Comparison of ENCODE assay signal across 13 cellular contexts in the genomic region with DNA sequence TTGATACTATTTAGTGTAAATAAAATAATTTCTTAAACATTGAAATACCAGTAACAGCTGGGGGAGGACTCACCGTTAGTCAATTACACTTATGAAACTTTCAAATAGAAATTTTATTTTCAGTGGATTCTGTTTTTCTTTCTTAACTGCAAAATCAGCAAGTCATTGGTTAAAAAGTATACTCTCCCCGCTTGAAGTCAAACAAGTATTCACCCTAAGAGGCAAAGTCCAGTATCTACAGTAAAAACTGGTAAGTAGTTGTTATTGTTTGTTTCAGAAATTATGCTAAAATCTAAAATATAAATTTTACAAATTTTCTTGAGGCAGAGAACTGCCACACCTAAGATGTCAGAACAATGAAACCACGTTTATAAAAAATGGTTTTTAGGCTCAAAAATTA.
"Had no signal": no experiment of that assay in that cellular context is flagged by ENCODE, and none has a peak within 500 bp of the region (broad histone marks: within the 10 kb centered on the region; RNA-seq: fewer than 3 reads in every experiment).

No MANE protein-coding gene starts in this region.

- DNase-seq: activated CD4-positive, CD25-positive, alpha-beta regulatory T cell; activated CD8-positive, alpha-beta memory T cell treated with anti-CD3 and anti-CD28 coated beads, Interleukin-2, amount 50 U/mL, for 4 hours; activated CD8-positive, alpha-beta T cell treated with anti-CD3 and anti-CD28 coated beads, Interleukin-2, amount 10 ng/mL, durations not matched to agents 7 days and 5 days; activated effector memory CD4-positive, alpha-beta T cell treated with anti-CD3 and anti-CD28 coated beads, Interleukin-2, amount 50 U/mL, for 16 hours; body of pancreas; effector memory CD8-positive, alpha-beta T cell; gastrocnemius medialis; left ventricle myocardium superior; retina; small intestine had no signal

- H3K27ac ChIP-seq: body of pancreas, epithelial cell of prostate, neural progenitor cell, suprapubic skin had no signal

- H3K9ac ChIP-seq: neural progenitor cell had no signal

- H2AFZ ChIP-seq: neural progenitor cell had no signal

- H3K4me2 ChIP-seq: neural progenitor cell had no signal

- H3K36me3 ChIP-seq: gastrocnemius medialis had no signal

- H3K9me3 ChIP-seq: body of pancreas, gastrocnemius medialis, suprapubic skin had no signal

- ATAC-seq: activated CD8-positive, alpha-beta T cell treated with anti-CD3 and anti-CD28 coated beads, Interleukin-2, amount 10 ng/mL, durations not matched to agents 7 days and 5 days; effector memory CD8-positive, alpha-beta T cell; gastrocnemius medialis had no signal

- H3K27me3 ChIP-seq: body of pancreas, gastrocnemius medialis, neural progenitor cell, suprapubic skin had no signal

- H3K4me3 ChIP-seq: body of pancreas, gastrocnemius medialis, neural progenitor cell, suprapubic skin had no signal
